In genomic region chr1:89539135-89539534, GRCh38 we compare ENCODE assay signal across 16 cellular contexts. TPM values are rescaled to one million over a fixed set of nuclear protein-coding genes. Genes with fewer than 3 reads are reported as not detected.
A peak's percentile ranks its signal among the peaks of the same experiment; 100 is the strongest.
DNase-seq lines count a peak whose midpoint lies in the region; ATAC-seq and TF ChIP-seq lines count a peak whose summit lies in the region.
"Had no signal": no experiment of that assay in that cellular context is flagged by ENCODE, and none has a peak within 500 bp of the region (broad histone marks: within the 10 kb centered on the region; RNA-seq: fewer than 3 reads in every experiment).

No MANE protein-coding gene starts in this region.

- DNase-seq in activated CD4-positive, alpha-beta memory T cell treated with anti-CD3 and anti-CD28 coated beads for 36 hours, result no peak
- DNase-seq in activated CD4-positive, alpha-beta memory T cell treated with anti-CD3 and anti-CD28 coated beads, Interleukin-2, amount 10 ng/mL, durations not matched to agents 7 days and 5 days, result no peak
- DNase-seq in activated T-helper 1 cell treated with anti-CD3 and anti-CD28 coated beads, Interleukin-12 subunit alpha, Interleukin-12 subunit beta, Interleukin-2, Interleukin-4 antibody, amounts not matched to agents 30 ng/mL and 10 ng/mL and 1 ng/mL, durations not matched to agents 14 hours and 24 hours and 36 hours (ENCODE audit: low spot score), result no peak
- no peak for DNase-seq in activated naive CD8-positive, alpha-beta T cell treated with anti-CD3 and anti-CD28 coated beads, Interleukin-2, amount 50 U/mL, for 24 hours
- no peak for DNase-seq in neural progenitor cell (ENCODE audit: low spot score)
- no peak for DNase-seq in globus pallidus (ENCODE audit: low spot score)
- DNase-seq in erythroblast (lab: John Stamatoyannopoulos, UW), result no peak
- DNase-seq: C1 segment of cervical spinal cord, GOT3, KBM-7, MV-4-11, NCI-H1417, NCI-H187 treated with DMSO at 0.1 percent for 48 hours, NCI-H2171, NCI-H446, PC-3 had no signal

- intact Hi-C loops in activated CD4-positive, alpha-beta memory T cell treated with anti-CD3 and anti-CD28 coated beads for 36 hours (cut with micrococcal nuclease), result loop anchor here (5.0 kb wide), 1 partner anchor 497 kb away; no protein-coding TSS in a partner anchor
- intact Hi-C loops in activated T-helper 1 cell treated with anti-CD3 and anti-CD28 coated beads, Interleukin-12 subunit alpha, Interleukin-12 subunit beta, Interleukin-2, Interleukin-4 antibody, amounts not matched to agents 30 ng/mL and 10 ng/mL and 1 ng/mL, durations not matched to agents 14 hours and 24 hours and 36 hours (cut with micrococcal nuclease), result no loop called here

- no peak overlapping the region for H3K4me3 Mint-ChIP-seq in activated CD4-positive, alpha-beta memory T cell treated with anti-CD3 and anti-CD28 coated beads for 36 hours
- H3K4me3 Mint-ChIP-seq in activated CD4-positive, alpha-beta memory T cell treated with anti-CD3 and anti-CD28 coated beads, Interleukin-2, amount 10 ng/mL, durations not matched to agents 7 days and 5 days, result no peak overlapping the region
- H3K4me3 Mint-ChIP-seq in activated T-helper 1 cell treated with anti-CD3 and anti-CD28 coated beads, Interleukin-12 subunit alpha, Interleukin-12 subunit beta, Interleukin-2, Interleukin-4 antibody, amounts not matched to agents 30 ng/mL and 10 ng/mL and 1 ng/mL, durations not matched to agents 14 hours and 24 hours and 36 hours, result no peak overlapping the region
- peak overlapping the region; percentile 25 for H3K4me3 Mint-ChIP-seq in activated naive CD8-positive, alpha-beta T cell treated with anti-CD3 and anti-CD28 coated beads, Interleukin-2, amount 50 U/mL, for 24 hours
- H3K4me3 Mint-ChIP-seq in neural progenitor cell, result no peak overlapping the region

- POLR2A ChIA-PET in activated CD4-positive, alpha-beta memory T cell treated with anti-CD3 and anti-CD28 coated beads for 36 hours (lab: Charles Lee), result interaction anchor here (1.3 to 3.3 kb wide), 3 partner anchors 64 to 95 kb away, joined by 4 to 22 read pairs (median 12); no protein-coding TSS in a partner anchor
- POLR2A ChIA-PET in activated CD4-positive, alpha-beta memory T cell treated with anti-CD3 and anti-CD28 coated beads, Interleukin-2, amount 10 ng/mL, durations not matched to agents 7 days and 5 days (lab: Charles Lee), result interaction anchor here (1.5 kb wide), 1 partner anchor 11 kb away, joined by 5 read pairs; no protein-coding TSS in a partner anchor

- H3K9me3 ChIP-seq in neural progenitor cell (ENCODE audit: low read depth), result no peaks in the 10 kb centered on the region

- peaks cover 2% of the 10 kb centered on the region for H3K9me3 Mint-ChIP-seq in activated CD4-positive, alpha-beta memory T cell treated with anti-CD3 and anti-CD28 coated beads for 36 hours
- H3K9me3 Mint-ChIP-seq in activated CD4-positive, alpha-beta memory T cell treated with anti-CD3 and anti-CD28 coated beads, Interleukin-2, amount 10 ng/mL, durations not matched to agents 7 days and 5 days, result peaks cover 2% of the 10 kb centered on the region
- peaks cover 4% of the 10 kb centered on the region for H3K9me3 Mint-ChIP-seq in activated T-helper 1 cell treated with anti-CD3 and anti-CD28 coated beads, Interleukin-12 subunit alpha, Interleukin-12 subunit beta, Interleukin-2, Interleukin-4 antibody, amounts not matched to agents 30 ng/mL and 10 ng/mL and 1 ng/mL, durations not matched to agents 14 hours and 24 hours and 36 hours
- H3K9me3 Mint-ChIP-seq in activated naive CD8-positive, alpha-beta T cell treated with anti-CD3 and anti-CD28 coated beads, Interleukin-2, amount 50 U/mL, for 24 hours, result peaks cover 4% of the 10 kb centered on the region
- H3K9me3 Mint-ChIP-seq in neural progenitor cell, result no peaks in the 10 kb centered on the region

- CTCF ChIA-PET in activated CD4-positive, alpha-beta memory T cell treated with anti-CD3 and anti-CD28 coated beads for 36 hours (lab: Charles Lee), result interaction anchor here (1.1 kb wide), 1 partner anchor 11 kb away, joined by 3 read pairs; no protein-coding TSS in a partner anchor
- CTCF ChIA-PET in activated CD4-positive, alpha-beta memory T cell treated with anti-CD3 and anti-CD28 coated beads, Interleukin-2, amount 10 ng/mL, durations not matched to agents 7 days and 5 days (lab: Charles Lee), result interaction anchor here (1.5 kb wide), 1 partner anchor 224 kb away, joined by 4 read pairs; no protein-coding TSS in a partner anchor

- peaks cover 10% of the 10 kb centered on the region for H4K20me1 ChIP-seq in neural progenitor cell (ENCODE audit: low read depth)

- no peak for TF ChIP-seq CTCF in neural progenitor cell (IDR thresholded peaks at IDR 0.05)

- no peak overlapping the region for H3K4me3 ChIP-seq in neural progenitor cell

- H3K4me2 ChIP-seq in neural progenitor cell, result no peak overlapping the region

- peaks cover 9% of the 10 kb centered on the region for H3F3A ChIP-seq in neural progenitor cell (ENCODE audit: low read depth)

- ATAC-seq in activated naive CD8-positive, alpha-beta T cell treated with anti-CD3 and anti-CD28 coated beads, Interleukin-2, amount 50 U/mL, for 24 hours, result no peak
- ATAC-seq: PC-3 had no signal

- TF ChIP-seq POLR2A in erythroblast (IDR thresholded peaks at IDR 0.05; ENCODE audit: low read length), result no peak

- no peak overlapping the region for H3K9ac ChIP-seq in neural progenitor cell

- peaks cover 14% of the 10 kb centered on the region for H3K4me1 ChIP-seq in neural progenitor cell

- H3K36me3 Mint-ChIP-seq in activated CD4-positive, alpha-beta memory T cell treated with anti-CD3 and anti-CD28 coated beads for 36 hours, result peaks cover 54% of the 10 kb centered on the region
- peaks cover 39% of the 10 kb centered on the region for H3K36me3 Mint-ChIP-seq in activated CD4-positive, alpha-beta memory T cell treated with anti-CD3 and anti-CD28 coated beads, Interleukin-2, amount 10 ng/mL, durations not matched to agents 7 days and 5 days (ENCODE audit: low read depth)
- H3K36me3 Mint-ChIP-seq in activated T-helper 1 cell treated with anti-CD3 and anti-CD28 coated beads, Interleukin-12 subunit alpha, Interleukin-12 subunit beta, Interleukin-2, Interleukin-4 antibody, amounts not matched to agents 30 ng/mL and 10 ng/mL and 1 ng/mL, durations not matched to agents 14 hours and 24 hours and 36 hours (ENCODE audit: low read depth), result peaks cover 50% of the 10 kb centered on the region
- peaks cover 67% of the 10 kb centered on the region for H3K36me3 Mint-ChIP-seq in activated naive CD8-positive, alpha-beta T cell treated with anti-CD3 and anti-CD28 coated beads, Interleukin-2, amount 50 U/mL, for 24 hours (ENCODE audit: low read depth)
- H3K36me3 Mint-ChIP-seq in neural progenitor cell, result peaks cover 12% of the 10 kb centered on the region

- no peaks in the 10 kb centered on the region for H3K36me3 ChIP-seq in neural progenitor cell

- no peaks in the 10 kb centered on the region for H3K27me3 Mint-ChIP-seq in activated CD4-positive, alpha-beta memory T cell treated with anti-CD3 and anti-CD28 coated beads for 36 hours
- no peaks in the 10 kb centered on the region for H3K27me3 Mint-ChIP-seq in activated CD4-positive, alpha-beta memory T cell treated with anti-CD3 and anti-CD28 coated beads, Interleukin-2, amount 10 ng/mL, durations not matched to agents 7 days and 5 days
- H3K27me3 Mint-ChIP-seq in activated T-helper 1 cell treated with anti-CD3 and anti-CD28 coated beads, Interleukin-12 subunit alpha, Interleukin-12 subunit beta, Interleukin-2, Interleukin-4 antibody, amounts not matched to agents 30 ng/mL and 10 ng/mL and 1 ng/mL, durations not matched to agents 14 hours and 24 hours and 36 hours (ENCODE audit: insufficient read depth), result no peaks in the 10 kb centered on the region
- H3K27me3 Mint-ChIP-seq in activated naive CD8-positive, alpha-beta T cell treated with anti-CD3 and anti-CD28 coated beads, Interleukin-2, amount 50 U/mL, for 24 hours, result no peaks in the 10 kb centered on the region
- no peaks in the 10 kb centered on the region for H3K27me3 Mint-ChIP-seq in neural progenitor cell (ENCODE audit: insufficient read depth, low read depth)

- peaks cover 80% of the 10 kb centered on the region for H3K4me1 Mint-ChIP-seq in activated CD4-positive, alpha-beta memory T cell treated with anti-CD3 and anti-CD28 coated beads for 36 hours (ENCODE audit: low read depth)
- peaks cover 47% of the 10 kb centered on the region for H3K4me1 Mint-ChIP-seq in activated CD4-positive, alpha-beta memory T cell treated with anti-CD3 and anti-CD28 coated beads, Interleukin-2, amount 10 ng/mL, durations not matched to agents 7 days and 5 days
- H3K4me1 Mint-ChIP-seq in activated T-helper 1 cell treated with anti-CD3 and anti-CD28 coated beads, Interleukin-12 subunit alpha, Interleukin-12 subunit beta, Interleukin-2, Interleukin-4 antibody, amounts not matched to agents 30 ng/mL and 10 ng/mL and 1 ng/mL, durations not matched to agents 14 hours and 24 hours and 36 hours (ENCODE audit: low read depth), result peaks cover 72% of the 10 kb centered on the region
- H3K4me1 Mint-ChIP-seq in activated naive CD8-positive, alpha-beta T cell treated with anti-CD3 and anti-CD28 coated beads, Interleukin-2, amount 50 U/mL, for 24 hours, result peaks cover 86% of the 10 kb centered on the region
- peaks cover 10% of the 10 kb centered on the region for H3K4me1 Mint-ChIP-seq in neural progenitor cell

- H2AFZ ChIP-seq in neural progenitor cell (replicated peaks), result no peak overlapping the region

- H3K27me3 ChIP-seq in neural progenitor cell, result no peaks in the 10 kb centered on the region

- H3K27ac ChIP-seq in neural progenitor cell, result no peak overlapping the region

- H3K79me2 ChIP-seq in neural progenitor cell (ENCODE audit: low read depth), result peaks cover 96% of the 10 kb centered on the region

- H3K27ac Mint-ChIP-seq in activated CD4-positive, alpha-beta memory T cell treated with anti-CD3 and anti-CD28 coated beads for 36 hours, result peak overlapping the region; percentile 92
- H3K27ac Mint-ChIP-seq in activated CD4-positive, alpha-beta memory T cell treated with anti-CD3 and anti-CD28 coated beads, Interleukin-2, amount 10 ng/mL, durations not matched to agents 7 days and 5 days, result no peak overlapping the region
- H3K27ac Mint-ChIP-seq in activated T-helper 1 cell treated with anti-CD3 and anti-CD28 coated beads, Interleukin-12 subunit alpha, Interleukin-12 subunit beta, Interleukin-2, Interleukin-4 antibody, amounts not matched to agents 30 ng/mL and 10 ng/mL and 1 ng/mL, durations not matched to agents 14 hours and 24 hours and 36 hours, result peak overlapping the region; percentile 67
- peak overlapping the region; percentile 80 for H3K27ac Mint-ChIP-seq in activated naive CD8-positive, alpha-beta T cell treated with anti-CD3 and anti-CD28 coated beads, Interleukin-2, amount 50 U/mL, for 24 hours
- peak overlapping the region; percentile 47 for H3K27ac Mint-ChIP-seq in neural progenitor cell

RNA-seq across cellular contexts. Expression of gene LRRC8B, which starts 14.5 kb away (rescaled TPM):
- 10 to 100 TPM; 41.1 to 42.1 TPM for total RNA-seq in activated CD4-positive, alpha-beta memory T cell treated with anti-CD3 and anti-CD28 coated beads for 36 hours
- total RNA-seq in activated CD4-positive, alpha-beta memory T cell treated with anti-CD3 and anti-CD28 coated beads, Interleukin-2, amount 10 ng/mL, durations not matched to agents 7 days and 5 days, result 10 to 100 TPM; 21.3 to 21.7 TPM
- total RNA-seq in activated T-helper 1 cell treated with anti-CD3 and anti-CD28 coated beads, Interleukin-12 subunit alpha, Interleukin-12 subunit beta, Interleukin-2, Interleukin-4 antibody, amounts not matched to agents 30 ng/mL and 10 ng/mL and 1 ng/mL, durations not matched to agents 14 hours and 24 hours and 36 hours, result 62.3 and 69.9 TPM in 2 replicates
- 28.4 and 37.3 TPM in 2 replicates for total RNA-seq in neural progenitor cell (ENCODE audit: low replicate concordance)
